In the genomic region with DNA sequence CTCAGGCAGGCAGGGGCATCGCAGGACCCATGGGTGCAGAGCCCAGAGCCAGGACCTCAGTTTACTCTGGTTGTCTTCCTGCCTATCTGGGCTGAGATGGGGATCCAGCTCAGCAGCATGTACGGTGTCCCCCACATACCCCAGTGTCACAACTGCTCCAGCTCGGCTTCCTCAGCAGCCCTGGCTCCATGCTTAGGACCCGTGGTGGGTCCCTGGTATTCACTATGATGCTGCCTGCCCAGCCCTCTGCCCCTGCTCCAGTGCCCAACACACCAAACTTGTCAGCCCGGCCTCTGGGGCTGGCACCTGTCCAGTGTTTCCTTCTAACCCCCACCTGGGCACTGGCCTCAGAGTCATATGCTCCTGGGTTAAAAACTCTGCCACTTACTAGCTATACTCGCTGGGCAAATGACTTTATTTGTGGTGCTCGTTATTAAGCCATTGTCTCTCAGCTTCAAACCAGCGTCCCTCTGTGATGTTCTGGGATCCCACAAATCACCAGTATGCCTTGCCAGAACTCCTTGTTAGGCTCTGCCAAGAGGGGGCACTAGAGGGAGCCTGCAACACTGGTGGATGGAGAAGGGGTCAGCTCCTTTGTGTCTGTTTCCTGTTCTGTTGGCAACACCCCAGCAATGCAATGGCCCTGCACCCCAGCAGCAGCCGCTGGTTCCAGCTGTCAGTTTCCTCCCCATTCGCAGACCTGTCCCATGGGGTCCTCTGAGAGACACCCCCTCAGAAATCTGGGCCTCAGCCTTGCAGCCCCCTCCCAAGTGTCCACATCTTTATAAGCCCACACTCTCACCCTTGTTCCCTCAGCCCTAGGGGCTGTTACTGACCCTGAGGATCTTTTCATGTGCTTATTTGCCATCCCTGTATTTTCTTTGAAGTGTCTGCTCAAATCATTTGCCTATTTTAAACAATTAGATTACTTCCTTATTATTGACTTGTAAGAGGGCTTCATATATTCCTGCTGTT, we compare ENCODE assay signal across 11 cellular contexts. TPM values are rescaled to one million over a fixed set of nuclear protein-coding genes. Genes with fewer than 3 reads are reported as not detected.
DNase-seq lines count a peak whose midpoint lies in the region; ATAC-seq, FAIRE-seq and TF ChIP-seq lines count a peak whose summit lies in the region.
"Had no signal": no experiment of that assay in that cellular context is flagged by ENCODE, and none has a peak within 500 bp of the region (broad histone marks: within the 10 kb centered on the region; RNA-seq: fewer than 3 reads in every experiment).

No MANE protein-coding gene starts in this region.

- H3K27ac ChIP-seq in K562 (ENCODE audit: extremely low read depth, low read depth, low read length) (no peak overlapping the region), neural progenitor cell (no peak overlapping the region)
- H3K27ac ChIP-seq: ascending aorta had no signal

- in situ Hi-C loops in K562 (cut with MboI), result no loop called here

- 0 out of 2 replicates have a peak, but pooled peaks have one; percentile 22 for TF ChIP-seq EP300 in K562 (IDR thresholded peaks at IDR 0.05; ENCODE audit: low read length)

- no peak overlapping the region for H3K4me2 ChIP-seq in Loucy (ENCODE audit: low read depth, low read length, poor library complexity, severe bottlenecking)
- H3K4me2 ChIP-seq in K562 (ENCODE audit: insufficient read depth, low read length), result no peak overlapping the region
- no peak overlapping the region for H3K4me2 ChIP-seq in neural progenitor cell

- no peaks in the 10 kb centered on the region for H3K9me3 ChIP-seq in Loucy (ENCODE audit: insufficient read depth, low read depth, low read length)
- H3K9me3 ChIP-seq in K562 (replicated peaks; ENCODE audit: control insufficient read depth, insufficient read depth, low read depth, low read length), result no peaks in the 10 kb centered on the region
- no peaks in the 10 kb centered on the region for H3K9me3 ChIP-seq in neural progenitor cell (ENCODE audit: low read depth)
- H3K9me3 ChIP-seq: ascending aorta had no signal

- intact Hi-C loops in activated CD4-positive, alpha-beta memory T cell treated with anti-CD3 and anti-CD28 coated beads for 36 hours (cut with micrococcal nuclease), result loop anchor here (10.0 kb wide), 1 partner anchor 725 kb away; a partner anchor contains a TSS
- intact Hi-C loops in K562 (cut with micrococcal nuclease), result loop anchor here (10.0 kb wide), 1 partner anchor 95 kb away; no protein-coding TSS in a partner anchor

- no peaks in the 10 kb centered on the region for H3K9me2 ChIP-seq in Loucy (replicated peaks; ENCODE audit: low read depth, low read length)

- TF ChIP-seq RAD21 in K562 (CRISPR knock-in tag; conservative IDR thresholded peaks at IDR 0.05 in 1 of 2, IDR thresholded peaks at IDR 0.05 in 1 of 2), result peak in 1 of 2 experiments; percentile 54; a peak in 3 of 4 replicates

- H3K4me3 ChIP-seq in Loucy (ENCODE audit: low read length, poor library complexity, severe bottlenecking), result no peak overlapping the region
- H3K4me3 ChIP-seq in K562, result no peak overlapping the region
- H3K4me3 ChIP-seq in neural progenitor cell, result no peak overlapping the region
- H3K4me3 ChIP-seq: ascending aorta had no signal

- no peaks in the 10 kb centered on the region for H3K9me1 ChIP-seq in K562 (ENCODE audit: control insufficient read depth, insufficient read depth, low read length)

- DNase-seq in activated CD4-positive, alpha-beta memory T cell treated with anti-CD3 and anti-CD28 coated beads for 36 hours, result peak; percentile 15
- DNase-seq in activated CD4-positive, alpha-beta memory T cell treated with anti-CD3 and anti-CD28 coated beads, Interleukin-2, amount 10 ng/mL, durations not matched to agents 7 days and 5 days, result no peak
- DNase-seq in K562 (ENCODE audit: extremely low read depth in 1 of 4, low spot score in 3 of 4) (peak; percentile 50 to 82 (median 64)), neural progenitor cell (ENCODE audit: low spot score) (peak; percentile 63), NCI-H2107 (lab: John Stamatoyannopoulos, UW) (no peak)
- no peak for DNase-seq in stimulated activated naive CD4-positive, alpha-beta T cell treated with Interleukin-2 at 50 U/mL for 16 hours (lab: John Stamatoyannopoulos, UW)
- DNase-seq: DMS153 had no signal

- H3K79me2 ChIP-seq in Loucy (ENCODE audit: insufficient read depth, low read length) (no peaks in the 10 kb centered on the region), K562 (ENCODE audit: control insufficient read depth, insufficient read depth, low read length) (no peaks in the 10 kb centered on the region), neural progenitor cell (ENCODE audit: low read depth) (no peaks in the 10 kb centered on the region)

- H3K36me3 Mint-ChIP-seq in activated CD4-positive, alpha-beta memory T cell treated with anti-CD3 and anti-CD28 coated beads for 36 hours, result no peaks in the 10 kb centered on the region
- no peaks in the 10 kb centered on the region for H3K36me3 Mint-ChIP-seq in activated CD4-positive, alpha-beta memory T cell treated with anti-CD3 and anti-CD28 coated beads, Interleukin-2, amount 10 ng/mL, durations not matched to agents 7 days and 5 days (ENCODE audit: low read depth)
- no peaks in the 10 kb centered on the region for H3K36me3 Mint-ChIP-seq in neural progenitor cell
- H3K36me3 Mint-ChIP-seq: IgD-negative memory B cell had no signal

- H3K9ac ChIP-seq in Loucy (ENCODE audit: low read depth, low read length, poor library complexity, severe bottlenecking) (no peak overlapping the region), K562 (ENCODE audit: insufficient read depth in 1 of 2, low read depth in 2 of 2, low read length in 2 of 2) (peak overlapping the region in 1 of 2 experiments; percentile 53; a peak in 1 of 4 replicates), neural progenitor cell (no peak overlapping the region)

- H3F3A ChIP-seq in Loucy (ENCODE audit: low read depth) (no peaks in the 10 kb centered on the region), neural progenitor cell (ENCODE audit: low read depth) (no peaks in the 10 kb centered on the region)

- no peak for TF ChIP-seq POLR2A in K562 (conservative IDR thresholded peaks at IDR 0.05)

- FAIRE-seq in K562 (lab: Jason Lieb, UNC), result peak; percentile 87

- peaks cover 4% of the 10 kb centered on the region for H3K27me3 Mint-ChIP-seq in activated CD4-positive, alpha-beta memory T cell treated with anti-CD3 and anti-CD28 coated beads for 36 hours
- H3K27me3 Mint-ChIP-seq in activated CD4-positive, alpha-beta memory T cell treated with anti-CD3 and anti-CD28 coated beads, Interleukin-2, amount 10 ng/mL, durations not matched to agents 7 days and 5 days, result peaks cover 15% of the 10 kb centered on the region
- peaks cover 7% of the 10 kb centered on the region for H3K27me3 Mint-ChIP-seq in neural progenitor cell (ENCODE audit: insufficient read depth, low read depth)

- TF ChIP-seq CTCF in Loucy (conservative IDR thresholded peaks at IDR 0.05; ENCODE audit: low read length), result peak; percentile 77
- TF ChIP-seq CTCF in K562 (IDR thresholded peaks at IDR 0.05 in 2 of 3, conservative IDR thresholded peaks at IDR 0.05 in 1 of 3; ENCODE audit: insufficient read depth in 2 of 3, low read depth in 1 of 3, low read length in 3 of 3), result peak; percentile 71 to 82 (median 78)
- TF ChIP-seq CTCF in neural progenitor cell (IDR thresholded peaks at IDR 0.05), result peak; percentile 57

- no peaks in the 10 kb centered on the region for H3K27me3 ChIP-seq in Loucy (ENCODE audit: insufficient read depth, low read length, poor library complexity, severe bottlenecking)
- no peaks in the 10 kb centered on the region for H3K27me3 ChIP-seq in K562 (ENCODE audit: control insufficient read depth in 2 of 2, insufficient read depth in 2 of 2, low read length in 2 of 2)
- no peaks in the 10 kb centered on the region for H3K27me3 ChIP-seq in neural progenitor cell
- H3K27me3 ChIP-seq: ascending aorta had no signal

- H2AFZ ChIP-seq in Loucy (ENCODE audit: low read length) (peak overlapping the region; percentile 88), K562 (ENCODE audit: low read depth, low read length) (peak overlapping the region; percentile 71), neural progenitor cell (replicated peaks) (peak overlapping the region; percentile 90)

- H3K9me3 Mint-ChIP-seq in activated CD4-positive, alpha-beta memory T cell treated with anti-CD3 and anti-CD28 coated beads for 36 hours, result no peaks in the 10 kb centered on the region
- H3K9me3 Mint-ChIP-seq in activated CD4-positive, alpha-beta memory T cell treated with anti-CD3 and anti-CD28 coated beads, Interleukin-2, amount 10 ng/mL, durations not matched to agents 7 days and 5 days, result no peaks in the 10 kb centered on the region
- H3K9me3 Mint-ChIP-seq in neural progenitor cell, result no peaks in the 10 kb centered on the region
- H3K9me3 Mint-ChIP-seq: IgD-negative memory B cell had no signal

- H3K36me3 ChIP-seq in Loucy (ENCODE audit: insufficient read depth, low read length) (no peaks in the 10 kb centered on the region), K562 (ENCODE audit: control insufficient read depth, insufficient read depth, low read length) (no peaks in the 10 kb centered on the region), neural progenitor cell (no peaks in the 10 kb centered on the region)
- H3K36me3 ChIP-seq: ascending aorta had no signal

- H3K4me1 Mint-ChIP-seq in activated CD4-positive, alpha-beta memory T cell treated with anti-CD3 and anti-CD28 coated beads for 36 hours (ENCODE audit: low read depth), result no peaks in the 10 kb centered on the region
- no peaks in the 10 kb centered on the region for H3K4me1 Mint-ChIP-seq in activated CD4-positive, alpha-beta memory T cell treated with anti-CD3 and anti-CD28 coated beads, Interleukin-2, amount 10 ng/mL, durations not matched to agents 7 days and 5 days
- H3K4me1 Mint-ChIP-seq in neural progenitor cell, result peaks cover 14% of the 10 kb centered on the region

- ATAC-seq in K562, result peak; percentile 84
- no peak for ATAC-seq in HG03520 (IDR thresholded peaks at IDR 0.05; ENCODE audit: unreplicated experiment)

- H4K20me1 ChIP-seq in Loucy (ENCODE audit: insufficient read depth, low read length, poor library complexity, severe bottlenecking) (no peaks in the 10 kb centered on the region), K562 (replicated peaks; ENCODE audit: control insufficient read depth, insufficient read depth, low read length) (no peaks in the 10 kb centered on the region), neural progenitor cell (ENCODE audit: low read depth) (no peaks in the 10 kb centered on the region)

- H3K27ac Mint-ChIP-seq in activated CD4-positive, alpha-beta memory T cell treated with anti-CD3 and anti-CD28 coated beads for 36 hours, result no peak overlapping the region
- H3K27ac Mint-ChIP-seq in activated CD4-positive, alpha-beta memory T cell treated with anti-CD3 and anti-CD28 coated beads, Interleukin-2, amount 10 ng/mL, durations not matched to agents 7 days and 5 days, result no peak overlapping the region
- peak overlapping the region; percentile 59 for H3K27ac Mint-ChIP-seq in neural progenitor cell

- H3K4me3 Mint-ChIP-seq in activated CD4-positive, alpha-beta memory T cell treated with anti-CD3 and anti-CD28 coated beads for 36 hours, result no peak overlapping the region
- no peak overlapping the region for H3K4me3 Mint-ChIP-seq in activated CD4-positive, alpha-beta memory T cell treated with anti-CD3 and anti-CD28 coated beads, Interleukin-2, amount 10 ng/mL, durations not matched to agents 7 days and 5 days
- H3K4me3 Mint-ChIP-seq in neural progenitor cell, result no peak overlapping the region
- H3K4me3 Mint-ChIP-seq: IgD-negative memory B cell had no signal

- H3K4me1 ChIP-seq in Loucy (ENCODE audit: insufficient read depth, low read length, poor library complexity, severe bottlenecking) (peaks cover 18% of the 10 kb centered on the region), K562 (replicated peaks in 1 of 2; ENCODE audit: control insufficient read depth in 2 of 2, insufficient read depth in 2 of 2, low read length in 2 of 2) (peaks cover 29 to 39% of the 10 kb centered on the region in 2 experiments; a peak in 4 of 5 replicates), neural progenitor cell (no peaks in the 10 kb centered on the region)
- H3K4me1 ChIP-seq: ascending aorta had no signal

- POLR2A ChIA-PET in activated CD4-positive, alpha-beta memory T cell treated with anti-CD3 and anti-CD28 coated beads for 36 hours (lab: Charles Lee), result no interaction called here
- POLR2A ChIA-PET in activated CD4-positive, alpha-beta memory T cell treated with anti-CD3 and anti-CD28 coated beads, Interleukin-2, amount 10 ng/mL, durations not matched to agents 7 days and 5 days (lab: Charles Lee), result no interaction called here
- POLR2A ChIA-PET in K562 (lab: Yijun Ruan, JAX), result interaction anchor here (0.6 to 1.1 kb wide), 4 partner anchors 8 to 343 kb away, joined by 3 to 5 read pairs (median 3); no protein-coding TSS in a partner anchor

- WGBS in K562 (ENCODE audit: insufficient coverage, low coverage, missing lambda C conversion rate), result 52% methylated on average over 10 of the region's 10 CpGs

- no TSS peak for BruUV-seq in K562 (replicated peaks; lab: Mats Ljungman, UMichigan)

- CTCF ChIA-PET in activated CD4-positive, alpha-beta memory T cell treated with anti-CD3 and anti-CD28 coated beads for 36 hours (lab: Charles Lee), result interaction anchor here (1.3 to 1.6 kb wide), 4 partner anchors 9 to 384 kb away, joined by 4 read pairs; no protein-coding TSS in a partner anchor
- CTCF ChIA-PET in activated CD4-positive, alpha-beta memory T cell treated with anti-CD3 and anti-CD28 coated beads, Interleukin-2, amount 10 ng/mL, durations not matched to agents 7 days and 5 days (lab: Charles Lee), result interaction anchor here (1.1 to 1.2 kb wide), 2 partner anchors 14 to 207 kb away, joined by 4 read pairs; no protein-coding TSS in a partner anchor
- CTCF ChIA-PET in K562 (lab: Yijun Ruan, JAX; ENCODE audit: low intra/inter-chr PET ratio), result no interaction called here

RNA-seq across cellular contexts. Expression of a gene that starts 24.1 kb away (rescaled TPM):
- total RNA-seq in activated CD4-positive, alpha-beta memory T cell treated with anti-CD3 and anti-CD28 coated beads for 36 hours, result 10 to 100 TPM; 49.9 to 50.2 TPM
- total RNA-seq in activated CD4-positive, alpha-beta memory T cell treated with anti-CD3 and anti-CD28 coated beads, Interleukin-2, amount 10 ng/mL, durations not matched to agents 7 days and 5 days, result 10 to 100 TPM; 31.9 to 37.2 TPM
- 38.6 and 79.2 TPM in 2 replicates for total RNA-seq in K562 (2011; cell fraction: chromatin; rRNA removed; ENCODE audit: low replicate concordance)
- 28.6 and 29.9 TPM in 2 replicates for total RNA-seq in K562 (2011; cell fraction: nucleolus; rRNA removed)
- 45.2 and 53.5 TPM in 2 replicates for total RNA-seq in K562 (2011; cell fraction: nucleoplasm; rRNA removed)
- total RNA-seq in K562 (2014; rRNA removed) (193 and 237 TPM in 2 replicates), K562 (2014; rRNA removed; fragmentation: Illumina TruSeq; extraction: Trizol) (202 and 232 TPM in 2 replicates), K562 (2015; rRNA removed; fragmentation: Illumina TruSeq; extraction: Trizol) (216 and 229 TPM in 2 replicates), K562 (2021) (148 and 159 TPM in 2 replicates), neural progenitor cell (ENCODE audit: low replicate concordance) (54.3 and 85.8 TPM in 2 replicates)
- polyA plus RNA-seq in K562 (2011; rRNA removed) (131 and 189 TPM in 2 replicates), K562 (2014; fragmentation: Illumina TruSeq; extraction: Trizol) (197 and 219 TPM in 2 replicates), K562 (2014; fragmentation: Nextera tagmentation; extraction: Ambion mirVana) (100 to 1,000 TPM; 330 to 397 TPM), K562 (2014; rRNA removed) (233 and 261 TPM in 2 replicates)
- 101 TPM in 2 replicates for polyA plus RNA-seq in K562 (2011; cell fraction: cytosol; rRNA removed)
- 42.1 and 51.3 TPM in 2 replicates for polyA plus RNA-seq in K562 (2011; cell fraction: nucleus; rRNA removed)
- polyA plus RNA-seq in K562 (2012), result 100 and 122 TPM in 2 replicates
- 157 and 168 TPM in 2 replicates for polyA minus RNA-seq in K562 (2011; rRNA and poly(A)+ RNA removed)
- 36.2 and 63.4 TPM in 2 replicates for polyA minus RNA-seq in K562 (2011; cell fraction: cytosol; rRNA and poly(A)+ RNA removed)
- 37.8 and 82.5 TPM in 2 replicates for polyA minus RNA-seq in K562 (2011; cell fraction: nucleus; rRNA and poly(A)+ RNA removed)

Comparison
In these comparisons a context has a peak if more than half of its experiments do, and no peak if none do; other contexts are left out.
1. DNase-seq: peak in activated CD4-positive, alpha-beta memory T cell treated with anti-CD3 and anti-CD28 coated beads for 36 hours (single experiment), K562 (4 of 4) and neural progenitor cell (single experiment); none in activated CD4-positive, alpha-beta memory T cell treated with anti-CD3 and anti-CD28 coated beads, Interleukin-2, amount 10 ng/mL, durations not matched to agents 7 days and 5 days (single experiment), stimulated activated naive CD4-positive, alpha-beta T cell treated with Interleukin-2 at 50 U/mL for 16 hours (single experiment) and NCI-H2107 (single experiment).
2. Peak in every context shown above with its lines, with median percentiles within 50 percentile points of each other: H2AFZ ChIP-seq and CTCF ChIP-seq.